1 cellular context compared by ENCODE assay signal in genomic region chr17:50668025-50668837, GRCh38.
TF ChIP-seq lines count a peak whose summit lies in the region.

No MANE protein-coding gene starts in this region.

TF ChIP-seq in IMR-90, 13 proteins besides CTCF, POLR2A, EP300 and RAD21:
- no peak for TF ChIP-seq RCOR1 (IDR thresholded peaks at IDR 0.05; ENCODE audit: insufficient replicate concordance, low read length)
- TF ChIP-seq FOS (IDR thresholded peaks at IDR 0.05; ENCODE audit: low read depth, low read length) = no peak
- no peak for TF ChIP-seq MAZ (IDR thresholded peaks at IDR 0.05; ENCODE audit: borderline replicate concordance, low read depth, low read length)
- no peak for TF ChIP-seq NFE2L2 (IDR thresholded peaks at IDR 0.05; ENCODE audit: low read depth, low read length)
- TF ChIP-seq ELK1 (IDR thresholded peaks at IDR 0.05; ENCODE audit: borderline replicate concordance, low read depth, low read length) = no peak
- no peak for TF ChIP-seq MAFK (IDR thresholded peaks at IDR 0.05; ENCODE audit: low read depth, low read length)
- no peak for TF ChIP-seq USF2 (IDR thresholded peaks at IDR 0.05; ENCODE audit: low read depth, low read length)
- no peak for TF ChIP-seq CEBPB (IDR thresholded peaks at IDR 0.05; ENCODE audit: low read depth, low read length)
- TF ChIP-seq RFX5 (IDR thresholded peaks at IDR 0.05; ENCODE audit: low read depth, low read length) = no peak
- no peak for TF ChIP-seq MXI1 (IDR thresholded peaks at IDR 0.05; ENCODE audit: borderline replicate concordance, low read depth, low read length)
- TF ChIP-seq CHD1 (IDR thresholded peaks at IDR 0.05; ENCODE audit: low read depth, low read length) = no peak
- TF ChIP-seq SMC3 (IDR thresholded peaks at IDR 0.05; ENCODE audit: low read depth, low read length) = no peak
- TF ChIP-seq BHLHE40 (IDR thresholded peaks at IDR 0.05; ENCODE audit: low read depth, low read length) = no peak
